In the genomic region with DNA sequence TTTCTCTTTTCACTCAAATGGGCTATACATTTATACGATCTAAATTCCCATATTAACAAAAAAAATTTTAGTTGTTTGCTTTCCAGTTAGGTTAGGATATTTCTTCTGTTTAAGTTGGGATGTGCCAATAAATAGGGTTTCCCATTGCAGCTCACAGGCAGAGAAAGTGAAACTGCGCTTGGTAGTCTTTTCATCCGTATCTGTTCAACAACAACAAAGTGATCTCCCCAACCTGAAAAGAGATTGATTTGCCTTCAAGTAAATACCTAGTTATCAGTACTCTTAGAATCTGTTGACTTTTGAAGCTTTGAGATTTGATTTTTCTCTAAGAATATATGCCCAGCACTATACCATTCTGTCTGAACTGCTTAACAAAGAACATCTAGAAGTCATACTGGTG, we compare ENCODE assay signal across 24 cellular contexts.
DNase-seq lines count a peak whose midpoint lies in the region; ATAC-seq lines count a peak whose summit lies in the region.
"Had no signal": no experiment of that assay in that cellular context is flagged by ENCODE, and none has a peak within 500 bp of the region (broad histone marks: within the 10 kb centered on the region; RNA-seq: fewer than 3 reads in every experiment).

No MANE protein-coding gene starts in this region.

- no peaks in the 10 kb centered on the region for H3K79me2 ChIP-seq in GM23248 (ENCODE audit: insufficient read depth)

- H3F3A ChIP-seq in GM23248 (ENCODE audit: insufficient read depth) = no peaks in the 10 kb centered on the region

- H3K36me3 ChIP-seq in GM23248 (ENCODE audit: low read depth) = no peaks in the 10 kb centered on the region
- H3K36me3 ChIP-seq: neural progenitor cell, tibial nerve had no signal

- peak overlapping the region; percentile 82 for H3K4me2 ChIP-seq in GM23248 (ENCODE audit: unreplicated experiment)
- H3K4me2 ChIP-seq: neural progenitor cell had no signal

- no peaks in the 10 kb centered on the region for H3K4me1 ChIP-seq in GM23248 (ENCODE audit: insufficient read depth)

- no peaks in the 10 kb centered on the region; the same call in 1 of the 2 replicates for H3K27me3 ChIP-seq in GM23248 (replicated peaks; ENCODE audit: insufficient read depth)
- H3K27me3 ChIP-seq: tibial nerve had no signal

- H3K9ac ChIP-seq in GM23248 = no peak overlapping the region
- H3K9ac ChIP-seq: neural progenitor cell had no signal

- in situ Hi-C loops in GM23248 (cut with MboI) = loop anchor here (25.0 kb wide), 1 partner anchor 1922 kb away; no protein-coding TSS in a partner anchor

- no peaks in the 10 kb centered on the region for H4K20me1 ChIP-seq in GM23248 (ENCODE audit: insufficient read depth)

- no peaks in the 10 kb centered on the region for H3K9me2 ChIP-seq in GM23248 (ENCODE audit: insufficient read depth)

- ATAC-seq in HG03565 (IDR thresholded peaks at IDR 0.05; ENCODE audit: unreplicated experiment) = no peak
- ATAC-seq: activated CD8-positive, alpha-beta memory T cell treated with anti-CD3 and anti-CD28 coated beads, Interleukin-2, amount 10 ng/mL, durations not matched to agents 7 days and 5 days; effector memory CD8-positive, alpha-beta T cell; stimulated activated naive CD8-positive, alpha-beta T cell treated with anti-CD3 and anti-CD28 coated beads, Interleukin-15, Interleukin-2, amounts not matched to agents 100 U/mL and 50 U/mL, for 24 hours; T-cell had no signal

- no peaks in the 10 kb centered on the region for H3K9me3 ChIP-seq in GM23248 (ENCODE audit: low read depth)
- H3K9me3 ChIP-seq: tibial nerve had no signal

- peak overlapping the region; percentile 37 for H2AFZ ChIP-seq in GM23248
- H2AFZ ChIP-seq: neural progenitor cell had no signal

- H3K27ac ChIP-seq in GM23248 = no peak overlapping the region
- H3K27ac ChIP-seq: neural progenitor cell, tibial nerve had no signal

- WGBS in GM23248 (ENCODE audit: low coverage in 1 of 2, low lambda C conversion rate in 2 of 2, missing lambda C conversion rate in 2 of 2), 2 experiments = 47 to 51% methylated on average over 3 of the region's 3 CpGs

- peak overlapping the region; percentile 59 for H3K4me3 ChIP-seq in GM23248
- H3K4me3 ChIP-seq: neural progenitor cell, smooth muscle cell had no signal

- DNase-seq in GM23248 (peak; percentile 2), NCI-H2081 treated with DMSO at 0.1 percent for 48 hours (lab: John Stamatoyannopoulos, UW) (peak; percentile 49), SHP77 treated with DMSO at 0.1 percent for 48 hours (lab: John Stamatoyannopoulos, UW) (peak; percentile 23), iris pigment epithelial cell (ENCODE audit: low read depth) (peak; percentile 3), DMS53 treated with DMSO at 0.1 percent for 48 hours (lab: John Stamatoyannopoulos, UW; ENCODE audit: unreplicated experiment) (no peak), cerebellum (ENCODE audit: low spot score) (no peak)
- DNase-seq: activated CD4-positive, alpha-beta T cell treated with anti-CD3 and anti-CD28 coated beads for 4 hours; activated CD8-positive, alpha-beta memory T cell treated with anti-CD3 and anti-CD28 coated beads, Interleukin-2, amount 10 ng/mL, durations not matched to agents 7 days and 5 days; activated naive CD8-positive, alpha-beta T cell treated with anti-CD3 and anti-CD28 coated beads, Interleukin-2, amount 10 ng/mL, durations not matched to agents 7 days and 5 days; CD4-positive, alpha-beta memory T cell; effector memory CD8-positive, alpha-beta T cell; HCEC 1CT; hippocampal formation; islet precursor cell; Karpas-422; NCI-H1092 treated with DMSO at 0.1 percent for 48 hours; NCI-H226; stimulated activated CD4-positive, alpha-beta T cell treated with anti-CD3 and anti-CD28 coated beads, Interleukin-4, amount 100 ng/mL, for 1 hour; stimulated activated naive CD8-positive, alpha-beta T cell treated with anti-CD3 and anti-CD28 coated beads, Interleukin-15, Interleukin-2, amounts not matched to agents 100 U/mL and 50 U/mL, for 24 hours; T-cell had no signal

Comparison
In these comparisons a context has a peak if more than half of its experiments do, and no peak if none do; other contexts are left out.
1. DNase-seq: peak in GM23248 (single experiment), NCI-H2081 treated with DMSO at 0.1 percent for 48 hours (single experiment), SHP77 treated with DMSO at 0.1 percent for 48 hours (single experiment) and iris pigment epithelial cell (single experiment); none in DMS53 treated with DMSO at 0.1 percent for 48 hours (single experiment) and cerebellum (single experiment).